In the genomic region with DNA sequence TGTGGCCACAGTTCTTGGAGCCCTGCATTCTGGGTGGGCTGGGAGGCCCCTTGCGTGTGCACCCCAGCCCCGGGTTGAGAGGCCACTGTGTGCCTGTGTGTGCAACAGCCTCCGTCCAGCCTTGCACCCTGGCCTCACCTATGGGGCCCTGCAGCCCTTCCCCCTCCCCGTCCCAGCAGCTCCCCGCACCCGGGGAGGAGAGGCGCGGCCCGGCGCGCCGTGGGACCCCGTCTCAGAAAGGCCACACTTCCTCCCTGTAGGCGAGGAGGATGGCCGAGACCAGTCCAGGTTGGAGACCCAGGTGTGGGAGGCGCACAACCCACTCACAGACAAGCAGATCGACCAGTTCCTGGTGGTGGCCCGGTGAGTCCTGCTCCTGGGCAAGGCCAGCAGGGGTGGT, we compare ENCODE assay signal across 25 cellular contexts. TPM values are rescaled to one million over a fixed set of nuclear protein-coding genes. Genes with fewer than 3 reads are reported as not detected.
A peak's percentile ranks its signal among the peaks of the same experiment; 100 is the strongest.
DNase-seq lines count a peak whose midpoint lies in the region; ATAC-seq, FAIRE-seq and TF ChIP-seq lines count a peak whose summit lies in the region.
"Had no signal": no experiment of that assay in that cellular context is flagged by ENCODE, and none has a peak within 500 bp of the region (broad histone marks: within the 10 kb centered on the region; RNA-seq: fewer than 3 reads in every experiment).

No MANE protein-coding gene starts in this region.

- H3K9me3 ChIP-seq in HepG2 (ENCODE audit: low read length) (no peaks in the 10 kb centered on the region), right lobe of liver (no peaks in the 10 kb centered on the region), HUES6 (ENCODE audit: control insufficient read depth, insufficient read depth, low read depth, low read length) (no peaks in the 10 kb centered on the region), iPS-15b (ENCODE audit: control insufficient read depth, insufficient read depth, low read length) (no peaks in the 10 kb centered on the region)
- H3K9me3 ChIP-seq: BLaER1, Caco-2 had no signal

- H3K4me2 ChIP-seq in HepG2 (ENCODE audit: low read depth, low read length): no peak overlapping the region
- H3K4me2 ChIP-seq: BLaER1 had no signal

- no peaks in the 10 kb centered on the region for H3K27me3 ChIP-seq in HepG2 (ENCODE audit: control insufficient read depth in 1 of 2, insufficient read depth in 2 of 2, low read length in 2 of 2)
- H3K27me3 ChIP-seq in right lobe of liver: no peaks in the 10 kb centered on the region
- H3K27me3 ChIP-seq in HUES6 (ENCODE audit: control insufficient read depth, insufficient read depth, low read length): no peaks in the 10 kb centered on the region
- no peaks in the 10 kb centered on the region for H3K27me3 ChIP-seq in iPS-15b (ENCODE audit: control insufficient read depth, insufficient read depth, low read length)
- H3K27me3 ChIP-seq: BLaER1 had no signal

- H3K27ac ChIP-seq in HepG2 (ENCODE audit: extremely low read length, insufficient read depth, low read length): no peak overlapping the region
- H3K27ac ChIP-seq in right lobe of liver: no peak overlapping the region
- H3K27ac ChIP-seq in HUES6 (ENCODE audit: low read depth, low read length): peak overlapping the region; percentile 30; the same call in 1 of the 2 replicates
- H3K27ac ChIP-seq: 22Rv1, BLaER1, C4-2B, GM23248 had no signal

- H3K4me3 ChIP-seq in HepG2 (replicated peaks in 1 of 3; ENCODE audit: insufficient read depth in 1 of 3, low read depth in 2 of 3, low read length in 3 of 3) (no peak overlapping the region), right lobe of liver (no peak overlapping the region), HUES6 (ENCODE audit: low read depth, low read length) (no peak overlapping the region), iPS-15b (ENCODE audit: low read depth, low read length) (no peak overlapping the region)
- H3K4me3 ChIP-seq: BLaER1, GM23248 had no signal

- peak; percentile 17 for ATAC-seq in activated CD8-positive, alpha-beta memory T cell treated with anti-CD3 and anti-CD28 coated beads, Interleukin-2, amount 10 ng/mL, durations not matched to agents 7 days and 5 days
- ATAC-seq in HepG2: no peak
- ATAC-seq in right lobe of liver: no peak
- no peak for ATAC-seq in HG02973 (IDR thresholded peaks at IDR 0.05; ENCODE audit: unreplicated experiment)
- ATAC-seq: CD8-positive, alpha-beta T cell had no signal

- TF ChIP-seq EP300 in HepG2 (IDR thresholded peaks at IDR 0.05; ENCODE audit: low read depth in 2 of 2, low read length in 2 of 2): no peak
- no peak for TF ChIP-seq EP300 in HepG2 (CRISPR knock-in tag; IDR thresholded peaks at IDR 0.05; ENCODE audit: borderline replicate concordance)

- BruUV-seq in HepG2 (replicated peaks; lab: Mats Ljungman, UMichigan): no TSS peak

- TF ChIP-seq CTCF in HepG2 (CRISPR knock-in tag; IDR thresholded peaks at IDR 0.05) (no peak), right lobe of liver (IDR thresholded peaks at IDR 0.05) (no peak)

- H3K4me3 Mint-ChIP-seq in activated CD8-positive, alpha-beta memory T cell treated with anti-CD3 and anti-CD28 coated beads, Interleukin-2, amount 10 ng/mL, durations not matched to agents 7 days and 5 days: no peak overlapping the region
- H3K4me3 Mint-ChIP-seq: B cell; CD4-positive, CD25-positive, alpha-beta regulatory T cell; CD8-positive, alpha-beta T cell; HFFc6 had no signal

- no peaks in the 10 kb centered on the region for H3K4me1 ChIP-seq in HepG2 (ENCODE audit: insufficient read depth, low read length)
- H3K4me1 ChIP-seq in right lobe of liver: no peaks in the 10 kb centered on the region
- no peaks in the 10 kb centered on the region for H3K4me1 ChIP-seq in HUES6 (ENCODE audit: control insufficient read depth, insufficient read depth, low read length)
- H3K4me1 ChIP-seq in iPS-15b (ENCODE audit: control insufficient read depth, insufficient read depth, low read length): no peaks in the 10 kb centered on the region
- H3K4me1 ChIP-seq: Caco-2 had no signal

- no peak overlapping the region for H3K27ac Mint-ChIP-seq in activated CD8-positive, alpha-beta memory T cell treated with anti-CD3 and anti-CD28 coated beads, Interleukin-2, amount 10 ng/mL, durations not matched to agents 7 days and 5 days
- H3K27ac Mint-ChIP-seq: B cell; CD4-positive, CD25-positive, alpha-beta regulatory T cell; CD8-positive, alpha-beta T cell; HFFc6 had no signal

- peaks cover 16 to 37% of the 10 kb centered on the region in 2 experiments; a peak in 4 of 5 replicates for H3K36me3 ChIP-seq in HepG2 (replicated peaks in 1 of 2; ENCODE audit: control insufficient read depth in 1 of 2, insufficient read depth in 2 of 2, low read length in 2 of 2)
- peaks cover 0 to 12% (median 2%) of the 10 kb centered on the region in 4 donors for H3K36me3 ChIP-seq in right lobe of liver
- peaks cover 79% of the 10 kb centered on the region for H3K36me3 ChIP-seq in HUES6 (ENCODE audit: control insufficient read depth, insufficient read depth, low read length)
- peaks cover 62% of the 10 kb centered on the region for H3K36me3 ChIP-seq in iPS-15b (ENCODE audit: control insufficient read depth, insufficient read depth, low read length)

- no peaks in the 10 kb centered on the region for H3K4me1 Mint-ChIP-seq in activated CD8-positive, alpha-beta memory T cell treated with anti-CD3 and anti-CD28 coated beads, Interleukin-2, amount 10 ng/mL, durations not matched to agents 7 days and 5 days
- H3K4me1 Mint-ChIP-seq: B cell; CD4-positive, CD25-positive, alpha-beta regulatory T cell had no signal

- H3K36me3 Mint-ChIP-seq in activated CD8-positive, alpha-beta memory T cell treated with anti-CD3 and anti-CD28 coated beads, Interleukin-2, amount 10 ng/mL, durations not matched to agents 7 days and 5 days: peaks cover 8% of the 10 kb centered on the region

- H3K9ac ChIP-seq in HepG2 (ENCODE audit: insufficient read depth, low read depth, low read length) (no peak overlapping the region), HUES6 (ENCODE audit: low read length) (no peak overlapping the region), iPS-15b (ENCODE audit: low read depth, low read length) (peak overlapping the region; percentile 8)
- H3K9ac ChIP-seq: GM23248 had no signal

- H3K27me3 Mint-ChIP-seq in activated CD8-positive, alpha-beta memory T cell treated with anti-CD3 and anti-CD28 coated beads, Interleukin-2, amount 10 ng/mL, durations not matched to agents 7 days and 5 days: no peaks in the 10 kb centered on the region
- H3K27me3 Mint-ChIP-seq: B cell; CD4-positive, CD25-positive, alpha-beta regulatory T cell had no signal

- POLR2A ChIA-PET in HepG2 (lab: Yijun Ruan, JAX): no interaction called here

- TF ChIP-seq POLR2A in HepG2 (IDR thresholded peaks at IDR 0.05; ENCODE audit: insufficient read depth in 1 of 2, low read depth in 2 of 2, low read length in 2 of 2) (no peak), right lobe of liver (IDR thresholded peaks at IDR 0.05) (no peak)

- in situ Hi-C loops in HepG2 (cut with HindIII; ENCODE audit: extremely low pct_ligation_motif_present, low pct_unique_long_range_greater_than_20kb): no loop called here

- CTCF ChIA-PET in activated CD8-positive, alpha-beta memory T cell treated with anti-CD3 and anti-CD28 coated beads, Interleukin-2, amount 10 ng/mL, durations not matched to agents 7 days and 5 days (lab: Charles Lee): no interaction called here
- CTCF ChIA-PET in HepG2 (lab: Yijun Ruan, JAX; ENCODE audit: low intra/inter-chr PET ratio, low total read pairs): no interaction called here

- no peaks in the 10 kb centered on the region for H4K20me1 ChIP-seq in HepG2 (ENCODE audit: insufficient read depth, low read length)

- H3K79me2 ChIP-seq in HepG2 (ENCODE audit: insufficient read depth, low read length): no peaks in the 10 kb centered on the region

- 91% methylated on average over 17 of the region's 18 CpGs for WGBS in HepG2 (ENCODE audit: low lambda C conversion rate)
- WGBS in right lobe of liver (ENCODE audit: insufficient coverage, low coverage, low lambda C conversion rate, missing lambda C conversion rate): no CpG with 5 or more reads among the region's 18 CpGs

- no peak overlapping the region for H2AFZ ChIP-seq in HepG2 (ENCODE audit: low read length)
- H2AFZ ChIP-seq: GM23248 had no signal

- no peak for DNase-seq in activated CD8-positive, alpha-beta memory T cell treated with anti-CD3 and anti-CD28 coated beads, Interleukin-2, amount 10 ng/mL, durations not matched to agents 7 days and 5 days
- no peak for DNase-seq in activated CD8-positive, alpha-beta memory T cell treated with anti-CD3 and anti-CD28 coated beads for 24 hours
- no peak for DNase-seq in HepG2 (ENCODE audit: low spot score)
- DNase-seq in right lobe of liver: no peak
- no peak for DNase-seq in NCI-H446 treated with DMSO at 0.1 percent for 48 hours (lab: John Stamatoyannopoulos, UW)
- DNase-seq: Caco-2; CD4-positive, CD25-positive, alpha-beta regulatory T cell; DMS153; DND-41; GM23248; H7; HCEC 1CT; HFFc6 had no signal

- no peak for FAIRE-seq in HepG2 (lab: Jason Lieb, UNC)
- FAIRE-seq: A204.1, G401.6, GM19239, H1 had no signal

- no peaks in the 10 kb centered on the region for H3K9me3 Mint-ChIP-seq in activated CD8-positive, alpha-beta memory T cell treated with anti-CD3 and anti-CD28 coated beads, Interleukin-2, amount 10 ng/mL, durations not matched to agents 7 days and 5 days (ENCODE audit: low read depth)
- H3K9me3 Mint-ChIP-seq: CD4-positive, CD25-positive, alpha-beta regulatory T cell; CD8-positive, alpha-beta T cell; HFFc6 had no signal

- TF ChIP-seq RAD21 in HepG2 (CRISPR knock-in tag; IDR thresholded peaks at IDR 0.05): no peak

- intact Hi-C loops in HepG2 (cut with micrococcal nuclease; ENCODE audit: unreplicated experiment): no loop called here
- intact Hi-C loops in right lobe of liver (cut with DNase I): no loop called here

RNA-seq across cellular contexts. Expression of gene CRIP2, which starts 16.6 kb away (rescaled TPM):
- under 1 TPM in 1 of 2 experiments, not detected in 1; 0.68 TPM for total RNA-seq in activated CD8-positive, alpha-beta memory T cell treated with anti-CD3 and anti-CD28 coated beads, Interleukin-2, amount 10 ng/mL, durations not matched to agents 7 days and 5 days
- 32.1 and 37.9 TPM in 2 replicates for total RNA-seq in HepG2 (2016; rRNA removed; fragmentation: Illumina TruSeq; extraction: Trizol)
- total RNA-seq in HepG2 (2016; cell fraction: cytosol; rRNA removed; fragmentation: Illumina TruSeq; extraction: Trizol; ENCODE audit: low read depth): 22.2 and 30.3 TPM in 2 replicates
- 29.1 and 37.9 TPM in 2 replicates for total RNA-seq in HepG2 (2016; cell fraction: insoluble cytoplasmic fraction; rRNA removed; fragmentation: Illumina TruSeq; extraction: Trizol)
- 30.8 and 36.2 TPM in 2 replicates for total RNA-seq in HepG2 (2016; cell fraction: membrane; rRNA removed; fragmentation: Illumina TruSeq; extraction: Trizol)
- 14.7 and 15.4 TPM in 2 replicates for total RNA-seq in HepG2 (2016; cell fraction: nucleus; rRNA removed; fragmentation: Illumina TruSeq; extraction: Trizol)
- polyA plus RNA-seq in HepG2 (2011; rRNA removed): 18.0 and 31.6 TPM in 2 replicates
- 18.1 and 57.4 TPM in 2 replicates for polyA plus RNA-seq in HepG2 (2011; cell fraction: cytosol; rRNA removed)
- 37.9 and 74.0 TPM in 2 replicates for polyA plus RNA-seq in HepG2 (2011; cell fraction: nucleus; rRNA removed)
- 3.6 and 7.4 TPM in 2 replicates for polyA plus RNA-seq in HepG2 (2012)
- 34.0 and 41.4 TPM in 2 replicates for polyA plus RNA-seq in HepG2 (2016; cell fraction: cytosol; fragmentation: Illumina TruSeq; extraction: Trizol; ENCODE audit: low read depth)
- polyA plus RNA-seq in HepG2 (2016; cell fraction: insoluble cytoplasmic fraction; fragmentation: Illumina TruSeq; extraction: Trizol; ENCODE audit: low read depth): 44.2 and 51.5 TPM in 2 replicates
- polyA plus RNA-seq in HepG2 (2016; cell fraction: membrane; fragmentation: Illumina TruSeq; extraction: Trizol; ENCODE audit: low read depth): 41.2 and 43.7 TPM in 2 replicates
- 39.7 and 41.0 TPM in 2 replicates for polyA plus RNA-seq in HepG2 (2016; cell fraction: nucleus; fragmentation: Illumina TruSeq; extraction: Trizol; ENCODE audit: insufficient read depth, low read depth)
- polyA minus RNA-seq in HepG2 (2011; rRNA and poly(A)+ RNA removed; ENCODE audit: low replicate concordance): 21.4 and 23.6 TPM in 2 replicates
- polyA minus RNA-seq in HepG2 (2011; cell fraction: cytosol; rRNA and poly(A)+ RNA removed): 8.4 and 15.7 TPM in 2 replicates
- 2.2 and 7.5 TPM in 2 replicates for polyA minus RNA-seq in HepG2 (2011; cell fraction: nucleus; rRNA and poly(A)+ RNA removed)
- 10 to 100 TPM; 11.2 to 50.0 (median 27.5) TPM for total RNA-seq in right lobe of liver

RNA-seq across cellular contexts. Expression of gene CRIP1, which starts 28.7 kb away (rescaled TPM):
- 100 to 1,000 TPM; 546 to 574 TPM for total RNA-seq in activated CD8-positive, alpha-beta memory T cell treated with anti-CD3 and anti-CD28 coated beads, Interleukin-2, amount 10 ng/mL, durations not matched to agents 7 days and 5 days
- total RNA-seq in HepG2 (2016; rRNA removed; fragmentation: Illumina TruSeq; extraction: Trizol) (53.9 and 59.7 TPM in 2 replicates), right lobe of liver (1 to 10 TPM in 5 of 6 experiments, under 1 TPM in 1; 0.79 to 5.4 (median 2.7) TPM)
- 18.2 and 27.4 TPM in 2 replicates for total RNA-seq in HepG2 (2016; cell fraction: cytosol; rRNA removed; fragmentation: Illumina TruSeq; extraction: Trizol; ENCODE audit: low read depth)
- 53.1 and 55.2 TPM in 2 replicates for total RNA-seq in HepG2 (2016; cell fraction: insoluble cytoplasmic fraction; rRNA removed; fragmentation: Illumina TruSeq; extraction: Trizol)
- 23.1 and 27.8 TPM in 2 replicates for total RNA-seq in HepG2 (2016; cell fraction: membrane; rRNA removed; fragmentation: Illumina TruSeq; extraction: Trizol)
- total RNA-seq in HepG2 (2016; cell fraction: nucleus; rRNA removed; fragmentation: Illumina TruSeq; extraction: Trizol): 25.3 and 26.5 TPM in 2 replicates
- polyA plus RNA-seq in HepG2 (2011; rRNA removed): 59.5 and 62.2 TPM in 2 replicates
- 27.8 and 82.6 TPM in 2 replicates for polyA plus RNA-seq in HepG2 (2011; cell fraction: cytosol; rRNA removed)
- polyA plus RNA-seq in HepG2 (2011; cell fraction: nucleus; rRNA removed): 47.3 and 55.5 TPM in 2 replicates
- polyA plus RNA-seq in HepG2 (2012): 46.4 and 49.2 TPM in 2 replicates
- polyA plus RNA-seq in HepG2 (2016; cell fraction: cytosol; fragmentation: Illumina TruSeq; extraction: Trizol; ENCODE audit: low read depth): 85.4 and 115 TPM in 2 replicates
- polyA plus RNA-seq in HepG2 (2016; cell fraction: insoluble cytoplasmic fraction; fragmentation: Illumina TruSeq; extraction: Trizol; ENCODE audit: low read depth): 142 and 159 TPM in 2 replicates
- 67.3 and 82.2 TPM in 2 replicates for polyA plus RNA-seq in HepG2 (2016; cell fraction: membrane; fragmentation: Illumina TruSeq; extraction: Trizol; ENCODE audit: low read depth)
- polyA plus RNA-seq in HepG2 (2016; cell fraction: nucleus; fragmentation: Illumina TruSeq; extraction: Trizol; ENCODE audit: insufficient read depth, low read depth): 136 and 137 TPM in 2 replicates
- polyA minus RNA-seq in HepG2 (2011; rRNA and poly(A)+ RNA removed; ENCODE audit: low replicate concordance): 24.8 and 136 TPM in 2 replicates
- polyA minus RNA-seq in HepG2 (2011; cell fraction: cytosol; rRNA and poly(A)+ RNA removed): 20.6 and 28.4 TPM in 2 replicates
- polyA minus RNA-seq in HepG2 (2011; cell fraction: nucleus; rRNA and poly(A)+ RNA removed): 4.7 and 11.8 TPM in 2 replicates

RNA-seq across cellular contexts. Expression of gene TEDC1, which starts 33.0 kb away (rescaled TPM):
- total RNA-seq in activated CD8-positive, alpha-beta memory T cell treated with anti-CD3 and anti-CD28 coated beads, Interleukin-2, amount 10 ng/mL, durations not matched to agents 7 days and 5 days: 10 to 100 TPM; 40.6 to 56.8 TPM
- total RNA-seq in HepG2 (2016; rRNA removed; fragmentation: Illumina TruSeq; extraction: Trizol) (20.7 and 27.4 TPM in 2 replicates), right lobe of liver (1 to 10 TPM; 2.2 to 8.1 (median 3.9) TPM)
- 9.2 and 10.3 TPM in 2 replicates for total RNA-seq in HepG2 (2016; cell fraction: cytosol; rRNA removed; fragmentation: Illumina TruSeq; extraction: Trizol; ENCODE audit: low read depth)
- 21.2 and 28.4 TPM in 2 replicates for total RNA-seq in HepG2 (2016; cell fraction: insoluble cytoplasmic fraction; rRNA removed; fragmentation: Illumina TruSeq; extraction: Trizol)
- 12.9 and 13.8 TPM in 2 replicates for total RNA-seq in HepG2 (2016; cell fraction: membrane; rRNA removed; fragmentation: Illumina TruSeq; extraction: Trizol)
- total RNA-seq in HepG2 (2016; cell fraction: nucleus; rRNA removed; fragmentation: Illumina TruSeq; extraction: Trizol): 15.9 and 16.8 TPM in 2 replicates
- polyA plus RNA-seq in HepG2 (2011; rRNA removed): 5.7 and 7.3 TPM in 2 replicates
- polyA plus RNA-seq in HepG2 (2011; cell fraction: cytosol; rRNA removed): 4.1 and 10.9 TPM in 2 replicates
- 20.8 and 27.4 TPM in 2 replicates for polyA plus RNA-seq in HepG2 (2011; cell fraction: nucleus; rRNA removed)
- 4.5 and 5.0 TPM in 2 replicates for polyA plus RNA-seq in HepG2 (2012)
- 5.8 and 6.5 TPM in 2 replicates for polyA plus RNA-seq in HepG2 (2016; cell fraction: cytosol; fragmentation: Illumina TruSeq; extraction: Trizol; ENCODE audit: low read depth)
- 20.9 and 21.6 TPM in 2 replicates for polyA plus RNA-seq in HepG2 (2016; cell fraction: insoluble cytoplasmic fraction; fragmentation: Illumina TruSeq; extraction: Trizol; ENCODE audit: low read depth)
- 9.6 and 10.0 TPM in 2 replicates for polyA plus RNA-seq in HepG2 (2016; cell fraction: membrane; fragmentation: Illumina TruSeq; extraction: Trizol; ENCODE audit: low read depth)
- polyA plus RNA-seq in HepG2 (2016; cell fraction: nucleus; fragmentation: Illumina TruSeq; extraction: Trizol; ENCODE audit: insufficient read depth, low read depth): 36.1 and 37.5 TPM in 2 replicates
- polyA minus RNA-seq in HepG2 (2011; rRNA and poly(A)+ RNA removed; ENCODE audit: low replicate concordance): 12.1 and 23.1 TPM in 2 replicates
- 2.8 and 5.5 TPM in 2 replicates for polyA minus RNA-seq in HepG2 (2011; cell fraction: cytosol; rRNA and poly(A)+ RNA removed)
- polyA minus RNA-seq in HepG2 (2011; cell fraction: nucleus; rRNA and poly(A)+ RNA removed): 7.3 and 9.0 TPM in 2 replicates

RNA-seq across cellular contexts. Expression of gene MTA1, which starts 38.4 kb away (rescaled TPM):
- total RNA-seq in activated CD8-positive, alpha-beta memory T cell treated with anti-CD3 and anti-CD28 coated beads, Interleukin-2, amount 10 ng/mL, durations not matched to agents 7 days and 5 days: 100 to 1,000 TPM; 134 to 141 TPM
- total RNA-seq in HepG2 (2016; rRNA removed; fragmentation: Illumina TruSeq; extraction: Trizol): 19.1 and 35.2 TPM in 2 replicates
- 56.8 and 63.0 TPM in 2 replicates for total RNA-seq in HepG2 (2016; cell fraction: cytosol; rRNA removed; fragmentation: Illumina TruSeq; extraction: Trizol; ENCODE audit: low read depth)
- 14.0 and 38.5 TPM in 2 replicates for total RNA-seq in HepG2 (2016; cell fraction: insoluble cytoplasmic fraction; rRNA removed; fragmentation: Illumina TruSeq; extraction: Trizol)
- total RNA-seq in HepG2 (2016; cell fraction: membrane; rRNA removed; fragmentation: Illumina TruSeq; extraction: Trizol): 52.7 and 56.0 TPM in 2 replicates
- 47.2 and 51.4 TPM in 2 replicates for total RNA-seq in HepG2 (2016; cell fraction: nucleus; rRNA removed; fragmentation: Illumina TruSeq; extraction: Trizol)
- polyA plus RNA-seq in HepG2 (2011; rRNA removed): 85.7 and 85.8 TPM in 2 replicates
- 39.0 and 48.4 TPM in 2 replicates for polyA plus RNA-seq in HepG2 (2011; cell fraction: cytosol; rRNA removed)
- 409 and 581 TPM in 2 replicates for polyA plus RNA-seq in HepG2 (2011; cell fraction: nucleus; rRNA removed)
- polyA plus RNA-seq in HepG2 (2012): 58.3 and 62.1 TPM in 2 replicates
- 51.1 and 53.5 TPM in 2 replicates for polyA plus RNA-seq in HepG2 (2016; cell fraction: cytosol; fragmentation: Illumina TruSeq; extraction: Trizol; ENCODE audit: low read depth)
- polyA plus RNA-seq in HepG2 (2016; cell fraction: insoluble cytoplasmic fraction; fragmentation: Illumina TruSeq; extraction: Trizol; ENCODE audit: low read depth): 36.2 and 45.8 TPM in 2 replicates
- polyA plus RNA-seq in HepG2 (2016; cell fraction: membrane; fragmentation: Illumina TruSeq; extraction: Trizol; ENCODE audit: low read depth): 82.4 and 89.9 TPM in 2 replicates
- polyA plus RNA-seq in HepG2 (2016; cell fraction: nucleus; fragmentation: Illumina TruSeq; extraction: Trizol; ENCODE audit: insufficient read depth, low read depth): 244 and 255 TPM in 2 replicates
- 53.3 and 73.7 TPM in 2 replicates for polyA minus RNA-seq in HepG2 (2011; rRNA and poly(A)+ RNA removed; ENCODE audit: low replicate concordance)
- 58.3 and 59.6 TPM in 2 replicates for polyA minus RNA-seq in HepG2 (2011; cell fraction: cytosol; rRNA and poly(A)+ RNA removed)
- 88.5 and 90.4 TPM in 2 replicates for polyA minus RNA-seq in HepG2 (2011; cell fraction: nucleus; rRNA and poly(A)+ RNA removed)
- 10 to 100 TPM; 18.6 to 45.1 (median 29.2) TPM for total RNA-seq in right lobe of liver

RNA-seq across cellular contexts. Expression of gene TEX22, which starts 59.7 kb away (rescaled TPM):
- 1 to 10 TPM; 3.4 to 3.7 TPM for total RNA-seq in activated CD8-positive, alpha-beta memory T cell treated with anti-CD3 and anti-CD28 coated beads, Interleukin-2, amount 10 ng/mL, durations not matched to agents 7 days and 5 days
- total RNA-seq in HepG2 (2016; rRNA removed; fragmentation: Illumina TruSeq; extraction: Trizol) (0.27 and 0.55 TPM in 2 replicates), right lobe of liver (under 1 TPM in 3 of 6 experiments, not detected in 3; 0.07 to 0.44 (median 0.35) TPM)
- total RNA-seq in HepG2 (2016; cell fraction: cytosol; rRNA removed; fragmentation: Illumina TruSeq; extraction: Trizol; ENCODE audit: low read depth): not detected in 2 replicates
- total RNA-seq in HepG2 (2016; cell fraction: insoluble cytoplasmic fraction; rRNA removed; fragmentation: Illumina TruSeq; extraction: Trizol): not detected in 2 replicates
- not detected in 2 replicates for total RNA-seq in HepG2 (2016; cell fraction: membrane; rRNA removed; fragmentation: Illumina TruSeq; extraction: Trizol)
- not detected in 2 replicates for total RNA-seq in HepG2 (2016; cell fraction: nucleus; rRNA removed; fragmentation: Illumina TruSeq; extraction: Trizol)
- polyA plus RNA-seq in HepG2 (2011; rRNA removed): 0.07 and 0.16 TPM in 2 replicates
- not detected in 2 replicates for polyA plus RNA-seq in HepG2 (2011; cell fraction: cytosol; rRNA removed)
- polyA plus RNA-seq in HepG2 (2011; cell fraction: nucleus; rRNA removed): 0.56 and 1.2 TPM in 2 replicates
- polyA plus RNA-seq in HepG2 (2012): 0.13 and 0.23 TPM in 2 replicates
- not detected in 2 replicates for polyA plus RNA-seq in HepG2 (2016; cell fraction: cytosol; fragmentation: Illumina TruSeq; extraction: Trizol; ENCODE audit: low read depth)
- polyA plus RNA-seq in HepG2 (2016; cell fraction: insoluble cytoplasmic fraction; fragmentation: Illumina TruSeq; extraction: Trizol; ENCODE audit: low read depth): not detected in 2 replicates
- not detected in 2 replicates for polyA plus RNA-seq in HepG2 (2016; cell fraction: membrane; fragmentation: Illumina TruSeq; extraction: Trizol; ENCODE audit: low read depth)
- polyA plus RNA-seq in HepG2 (2016; cell fraction: nucleus; fragmentation: Illumina TruSeq; extraction: Trizol; ENCODE audit: insufficient read depth, low read depth): not detected in 2 replicates
- polyA minus RNA-seq in HepG2 (2011; rRNA and poly(A)+ RNA removed; ENCODE audit: low replicate concordance): 0.16 and 0.82 TPM in 2 replicates
- polyA minus RNA-seq in HepG2 (2011; cell fraction: cytosol; rRNA and poly(A)+ RNA removed): not detected in 2 replicates
- 0.62 TPM in 1 of 2 replicates, not detected in the other for polyA minus RNA-seq in HepG2 (2011; cell fraction: nucleus; rRNA and poly(A)+ RNA removed)

Comparison
In these comparisons a context has a peak if more than half of its experiments do, and no peak if none do; other contexts are left out.
1. RNA of gene CRIP2, which starts 16.6 kb away (total RNA-seq): 14.7 to 37.9 TPM in HepG2 and 11.2 to 50.0 TPM in right lobe of liver; 0.68 TPM in activated CD8-positive, alpha-beta memory T cell treated with anti-CD3 and anti-CD28 coated beads, Interleukin-2, amount 10 ng/mL, durations not matched to agents 7 days and 5 days; every median in the first group is over 4 times any median in the second.
2. RNA of gene CRIP1, which starts 28.7 kb away (total RNA-seq): 546 to 574 TPM in activated CD8-positive, alpha-beta memory T cell treated with anti-CD3 and anti-CD28 coated beads, Interleukin-2, amount 10 ng/mL, durations not matched to agents 7 days and 5 days; 18.2 to 59.7 TPM in HepG2 and 0.79 to 5.4 TPM in right lobe of liver; every median in the first group is over 4 times any median in the second.